31 cellular contexts compared by ENCODE assay signal in genomic region chr14:81613341-81614045, GRCh38.
"Had no signal": no experiment of that assay in that cellular context is flagged by ENCODE, and none has a peak within 500 bp of the region (broad histone marks: within the 10 kb centered on the region; RNA-seq: fewer than 3 reads in every experiment).

No MANE protein-coding gene starts in this region.

- H3K27me3 Mint-ChIP-seq: stimulated activated memory B cell treated with anti-CD40 and anti-IgM and Interleukin-4, amounts not matched to agents 10 μg/mL and 1 μg/mL and 100 μg/mL, for 72 hours; type B pancreatic cell had no signal

- H3K79me2 ChIP-seq: parathyroid adenoma had no signal

- H3K9me3 ChIP-seq: left lung, lower lobe of right lung, neutrophil, psoas muscle, right atrium auricular region, right lobe of liver, tibial nerve, uterus had no signal

- H2AFZ ChIP-seq: neural progenitor cell, parathyroid adenoma had no signal

- H3K27me3 ChIP-seq: left lung, neural progenitor cell, neutrophil, right atrium auricular region, right lobe of liver, tibial nerve, uterus had no signal

- H3K27ac Mint-ChIP-seq: immature natural killer cell; mesothelial cell of epicardium; naive B cell; natural killer cell; nephron progenitor cell; neural progenitor cell; stimulated activated memory B cell treated with anti-CD40 and anti-IgM and Interleukin-4, amounts not matched to agents 10 μg/mL and 1 μg/mL and 100 μg/mL, for 72 hours; type B pancreatic cell had no signal

- H3K4me2 ChIP-seq: neural progenitor cell, smooth muscle cell had no signal

- H3K27ac ChIP-seq: left lung, lower lobe of right lung, neural progenitor cell, neutrophil, parathyroid adenoma, psoas muscle, right atrium auricular region, right lobe of liver, tibial nerve, uterus had no signal

- H3K36me3 ChIP-seq: left lung, lower lobe of right lung, neural progenitor cell, neutrophil, right atrium auricular region, right lobe of liver, tibial nerve, uterus had no signal

- H3K4me3 ChIP-seq: left lung, lower lobe of right lung, neural progenitor cell, psoas muscle, right atrium auricular region, right lobe of liver, smooth muscle cell, tibial nerve, uterus had no signal

- H3K4me1 Mint-ChIP-seq: immature natural killer cell; mesothelial cell of epicardium; naive B cell; natural killer cell; nephron progenitor cell; neural progenitor cell; stimulated activated memory B cell treated with anti-CD40 and anti-IgM and Interleukin-4, amounts not matched to agents 10 μg/mL and 1 μg/mL and 100 μg/mL, for 72 hours; stimulated activated naive CD8-positive, alpha-beta T cell treated with anti-CD3 and anti-CD28 coated beads, Interleukin-15, amount 100 ng/mL, for 72 hours had no signal

- H3K4me3 Mint-ChIP-seq: immature natural killer cell; mesothelial cell of epicardium; naive B cell; natural killer cell; nephron progenitor cell; neural progenitor cell; stimulated activated memory B cell treated with anti-CD40 and anti-IgM and Interleukin-4, amounts not matched to agents 10 μg/mL and 1 μg/mL and 100 μg/mL, for 72 hours; stimulated activated naive CD8-positive, alpha-beta T cell treated with anti-CD3 and anti-CD28 coated beads, Interleukin-15, amount 100 ng/mL, for 72 hours; type B pancreatic cell had no signal

- ATAC-seq: left colon; left lung; lower lobe of right lung; natural killer cell; psoas muscle; right lobe of liver; stimulated activated memory B cell treated with anti-CD40 and anti-IgM and Interleukin-4, amounts not matched to agents 10 μg/mL and 1 μg/mL and 100 μg/mL, for 72 hours; stimulated activated naive CD8-positive, alpha-beta T cell treated with anti-CD3 and anti-CD28 coated beads, Interleukin-15, amount 100 ng/mL, for 72 hours had no signal

- DNase-seq: hypothalamus; immature natural killer cell; kidney; left colon; left lung; lower lobe of right lung; mammary epithelial cell; mesenchymal stem cell; naive B cell; natural killer cell; nephron progenitor cell; occipital lobe; psoas muscle; right lobe of liver; stimulated activated CD4-positive, alpha-beta T cell treated with anti-CD3 and anti-CD28 coated beads, Interleukin-1b, Interleukin-23, amount 100 ng/mL, for 48 hours; stimulated activated CD4-positive, alpha-beta T cell treated with anti-CD3 and anti-CD28 coated beads, Interleukin-2, amount 100 ng/mL, for 48 hours; stimulated activated CD4-positive, alpha-beta T cell treated with anti-CD3 and anti-CD28 coated beads, Interleukin-4, amount 100 ng/mL, for 4 hours; stimulated activated CD8-positive, alpha-beta memory T cell treated with anti-CD3 and anti-CD28 coated beads, Interleukin-4, amount 100 ng/mL, for 48 hours; stimulated activated naive CD4-positive, alpha-beta T cell treated with Interleukin-2 at 50 U/mL for 16 hours; stimulated activated naive CD8-positive, alpha-beta T cell treated with anti-CD3 and anti-CD28 coated beads, Interleukin-15, amount 100 ng/mL, for 72 hours; substantia nigra; uterus had no signal

- H3K36me3 Mint-ChIP-seq: immature natural killer cell; mesothelial cell of epicardium; naive B cell; natural killer cell; neural progenitor cell; stimulated activated memory B cell treated with anti-CD40 and anti-IgM and Interleukin-4, amounts not matched to agents 10 μg/mL and 1 μg/mL and 100 μg/mL, for 72 hours; type B pancreatic cell had no signal

- H3K9me3 Mint-ChIP-seq: stimulated activated memory B cell treated with anti-CD40 and anti-IgM and Interleukin-4, amounts not matched to agents 10 μg/mL and 1 μg/mL and 100 μg/mL, for 72 hours; stimulated activated naive CD8-positive, alpha-beta T cell treated with anti-CD3 and anti-CD28 coated beads, Interleukin-15, amount 100 ng/mL, for 72 hours had no signal

- H3K9ac ChIP-seq: neural progenitor cell, parathyroid adenoma had no signal

- H3K4me1 ChIP-seq: left lung, lower lobe of right lung, neural progenitor cell, parathyroid adenoma, psoas muscle, right atrium auricular region, right lobe of liver, tibial nerve, uterus had no signal
